1 cellular context compared by ENCODE assay signal in genomic region chr19:17159466-17160393, GRCh38.
A peak's percentile ranks its signal among the peaks of the same experiment; 100 is the strongest.
TF ChIP-seq lines count a peak whose summit lies in the region.

No MANE protein-coding gene starts in this region.

TF ChIP-seq in HepG2, 621 proteins besides CTCF, POLR2A, EP300 and RAD21 (continued from another document and continues in another):
- TF ChIP-seq ZBTB40 (IDR thresholded peaks at IDR 0.05): peak; percentile 98
- peak; percentile 100 for TF ChIP-seq ZBTB40 (CRISPR knock-in tag; IDR thresholded peaks at IDR 0.05)
- TF ChIP-seq ATRX (CRISPR knock-in tag; IDR thresholded peaks at IDR 0.05; ENCODE audit: borderline replicate concordance): no peak
- TF ChIP-seq NR1H2 (CRISPR knock-in tag; IDR thresholded peaks at IDR 0.05; ENCODE audit: borderline replicate concordance, low read depth): no peak
- TF ChIP-seq ZNF160 (CRISPR knock-in tag; IDR thresholded peaks at IDR 0.05): no peak
- 0 out of 2 replicates have a peak, but pooled peaks have one; percentile 17 for TF ChIP-seq HDAC2 (CRISPR knock-in tag; IDR thresholded peaks at IDR 0.05)
- TF ChIP-seq ZFP62 (CRISPR knock-in tag; IDR thresholded peaks at IDR 0.05): no peak
- TF ChIP-seq GMEB1 (CRISPR knock-in tag; IDR thresholded peaks at IDR 0.05; ENCODE audit: borderline replicate concordance): 0 out of 2 replicates have a peak, but pooled peaks have one; percentile 18
- TF ChIP-seq ARID2 (CRISPR knock-in tag; IDR thresholded peaks at IDR 0.05; ENCODE audit: borderline replicate concordance): no peak
- TF ChIP-seq RXRA (CRISPR knock-in tag; IDR thresholded peaks at IDR 0.05): no peak
- no peak for TF ChIP-seq HOXA9 (CRISPR knock-in tag; IDR thresholded peaks at IDR 0.05; ENCODE audit: borderline replicate concordance)
- no peak for TF ChIP-seq ZNF704 (CRISPR knock-in tag; IDR thresholded peaks at IDR 0.05; ENCODE audit: borderline replicate concordance)
- TF ChIP-seq DBP (CRISPR knock-in tag; IDR thresholded peaks at IDR 0.05; ENCODE audit: not compliant biosample characterization): no peak
- TF ChIP-seq NR3C1 (CRISPR knock-in tag; IDR thresholded peaks at IDR 0.05): no peak
- no peak for TF ChIP-seq ZNF512B (CRISPR knock-in tag; IDR thresholded peaks at IDR 0.05; ENCODE audit: borderline replicate concordance)
- TF ChIP-seq SMAD1 (CRISPR knock-in tag; IDR thresholded peaks at IDR 0.05; ENCODE audit: borderline replicate concordance, low read depth): no peak
- TF ChIP-seq ZHX2 (IDR thresholded peaks at IDR 0.05; ENCODE audit: low read depth): no peak
- TF ChIP-seq ZHX2 (CRISPR knock-in tag; IDR thresholded peaks at IDR 0.05; ENCODE audit: borderline replicate concordance): no peak
- TF ChIP-seq ZNF326 (CRISPR knock-in tag; IDR thresholded peaks at IDR 0.05; ENCODE audit: borderline replicate concordance): no peak
- no peak for TF ChIP-seq ZNF235 (CRISPR knock-in tag; IDR thresholded peaks at IDR 0.05; ENCODE audit: borderline replicate concordance)
- TF ChIP-seq KDM5B (CRISPR knock-in tag; IDR thresholded peaks at IDR 0.05; ENCODE audit: borderline replicate concordance): no peak
- peak; percentile 45; the same call in 1 of the 2 replicates for TF ChIP-seq ARID4A (CRISPR knock-in tag; IDR thresholded peaks at IDR 0.05; ENCODE audit: borderline replicate concordance)
- no peak for TF ChIP-seq ZNF17 (CRISPR knock-in tag; IDR thresholded peaks at IDR 0.05)
